In genomic region chr12:31015215-31015614, GRCh38 we compare ENCODE assay signal across 23 cellular contexts.
"Had no signal": no experiment of that assay in that cellular context is flagged by ENCODE, and none has a peak within 500 bp of the region (broad histone marks: within the 10 kb centered on the region; RNA-seq: fewer than 3 reads in every experiment).

No MANE protein-coding gene starts in this region.

- H3K27me3 ChIP-seq: heart right ventricle, hepatocyte, left lung, neural progenitor cell, neutrophil, right atrium auricular region, right lobe of liver, tibial nerve, vagina had no signal

- H3K27ac ChIP-seq: heart right ventricle, hepatocyte, left lung, lower lobe of right lung, neural progenitor cell, neutrophil, parathyroid adenoma, right atrium auricular region, right lobe of liver, skin epidermis, tibial nerve, vagina had no signal

- DNase-seq: heart right ventricle; kidney; left colon; lower lobe of right lung; mammary epithelial cell; mesenchymal stem cell; naive B cell; natural killer cell; nephron progenitor cell; occipital lobe; stimulated activated CD4-positive, alpha-beta T cell treated with anti-CD3 and anti-CD28 coated beads, Interleukin-4, amount 100 ng/mL, for 24 hours; stimulated activated naive CD4-positive, alpha-beta T cell had no signal

- H3K4me1 ChIP-seq: heart right ventricle, left lung, neural progenitor cell, parathyroid adenoma, right atrium auricular region, right lobe of liver, tibial nerve, vagina had no signal

- ATAC-seq: left colon; left lung; lower lobe of right lung; natural killer cell; right lobe of liver; stimulated activated effector memory CD8-positive, alpha-beta T cell treated with anti-CD3 and anti-CD28 coated beads, Interleukin-12 subunit alpha, Interleukin-12 subunit beta, amount 100 ng/mL, for 72 hours had no signal

- H3K36me3 ChIP-seq: heart right ventricle, left lung, lower lobe of right lung, neural progenitor cell, neutrophil, right atrium auricular region, right lobe of liver, tibial nerve, vagina had no signal

- H3K9me3 ChIP-seq: heart right ventricle, left lung, lower lobe of right lung, neutrophil, right atrium auricular region, right lobe of liver, tibial nerve, vagina had no signal

- H3K4me3 ChIP-seq: heart right ventricle, hepatocyte, left lung, lower lobe of right lung, neural progenitor cell, right atrium auricular region, right lobe of liver, skin epidermis, tibial nerve, vagina had no signal
